In the genomic region with DNA sequence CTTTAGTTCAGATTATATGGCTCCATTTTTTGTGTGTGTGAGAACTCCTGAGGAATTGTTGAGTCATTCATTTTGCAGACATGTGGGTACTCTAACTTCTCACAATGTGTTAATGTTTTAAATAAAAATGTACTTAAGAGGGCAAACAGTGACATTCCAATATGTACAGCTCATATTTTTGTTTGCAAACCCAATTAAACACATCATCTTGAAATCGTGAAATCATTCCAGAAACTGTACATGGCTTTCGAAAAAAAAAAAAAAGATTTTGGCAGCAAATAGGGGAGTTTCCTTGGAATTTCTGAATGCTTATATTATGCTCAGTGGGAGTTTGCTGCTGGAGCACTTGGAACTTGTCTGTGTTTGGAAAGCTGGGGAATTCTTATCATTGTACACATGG, we compare ENCODE assay signal across 13 cellular contexts.
DNase-seq lines count a peak whose midpoint lies in the region; ATAC-seq and TF ChIP-seq lines count a peak whose summit lies in the region.
"Had no signal": no experiment of that assay in that cellular context is flagged by ENCODE, and none has a peak within 500 bp of the region (broad histone marks: within the 10 kb centered on the region; RNA-seq: fewer than 3 reads in every experiment).

No MANE protein-coding gene starts in this region.

- H3K9me3 Mint-ChIP-seq in chondrocyte (ENCODE audit: low read depth) = peaks cover 3% of the 10 kb centered on the region
- H3K9me3 Mint-ChIP-seq in activated CD8-positive, alpha-beta T cell treated with anti-CD3 and anti-CD28 coated beads for 36 hours = no peaks in the 10 kb centered on the region

- intact Hi-C loops in activated CD8-positive, alpha-beta T cell treated with anti-CD3 and anti-CD28 coated beads for 36 hours (cut with micrococcal nuclease) = no loop called here

- no peak overlapping the region for H3K4me3 ChIP-seq in AG09309 (ENCODE audit: control insufficient read depth, low read depth, low read length)
- H3K4me3 ChIP-seq: BLaER1 had no signal

- TF ChIP-seq CTCF in AG09309 (IDR thresholded peaks at IDR 0.05; ENCODE audit: control insufficient read depth, insufficient read depth, low read depth, low read length, missing control alignments) (no peak), chondrocyte (IDR thresholded peaks at IDR 0.05) (no peak), GM20000 (IDR thresholded peaks at IDR 0.05; ENCODE audit: extremely low read depth, missing control alignments) (no peak)
- TF ChIP-seq CTCF in activated CD8-positive, alpha-beta T cell treated with anti-CD3 and anti-CD28 coated beads for 36 hours (IDR thresholded peaks at IDR 0.05) = no peak

- H3K4me1 Mint-ChIP-seq in chondrocyte (ENCODE audit: low read depth) = peaks cover 27% of the 10 kb centered on the region
- no peaks in the 10 kb centered on the region for H3K4me1 Mint-ChIP-seq in activated CD8-positive, alpha-beta T cell treated with anti-CD3 and anti-CD28 coated beads for 36 hours (ENCODE audit: low read depth)

- DNase-seq in AG09309 (ENCODE audit: low read depth) (peak; percentile 72), M059J (ENCODE audit: low read depth) (peak; percentile 86), chondrocyte (ENCODE audit: low spot score) (no peak), kidney tubule cell (ENCODE audit: low spot score) (peak; percentile 92), GM20000 (ENCODE audit: low spot score) (no peak)
- DNase-seq in activated CD8-positive, alpha-beta T cell treated with anti-CD3 and anti-CD28 coated beads for 36 hours = no peak
- DNase-seq: activated gamma-delta T cell treated with Interleukin-2 at 50 U/mL for 16 hours; MV-4-11; NK-92 treated with Interleukin-12 subunit alpha and Interleukin-12 subunit beta, amount 100 ng/mL, for 24 hours; stimulated activated CD4-positive, alpha-beta T cell treated with anti-CD3 and anti-CD28 coated beads, Interleukin-2, amount 100 ng/mL, for 24 hours had no signal

- H3K27ac Mint-ChIP-seq in chondrocyte (ENCODE audit: unreplicated experiment) = peak overlapping the region; percentile 59
- H3K27ac Mint-ChIP-seq in activated CD8-positive, alpha-beta T cell treated with anti-CD3 and anti-CD28 coated beads for 36 hours = no peak overlapping the region

- H3K27me3 Mint-ChIP-seq in chondrocyte (ENCODE audit: low read depth) = no peaks in the 10 kb centered on the region
- no peaks in the 10 kb centered on the region for H3K27me3 Mint-ChIP-seq in activated CD8-positive, alpha-beta T cell treated with anti-CD3 and anti-CD28 coated beads for 36 hours

- ATAC-seq in activated CD8-positive, alpha-beta T cell treated with anti-CD3 and anti-CD28 coated beads for 36 hours = no peak
- ATAC-seq in GM21825 (IDR thresholded peaks at IDR 0.05; ENCODE audit: unreplicated experiment) = no peak
- ATAC-seq in GM18867 (IDR thresholded peaks at IDR 0.05; ENCODE audit: unreplicated experiment) = no peak

- CTCF ChIA-PET in activated CD8-positive, alpha-beta T cell treated with anti-CD3 and anti-CD28 coated beads for 36 hours (lab: Charles Lee) = no interaction called here

- H3K4me3 Mint-ChIP-seq in chondrocyte (ENCODE audit: unreplicated experiment) = no peak overlapping the region
- no peak overlapping the region for H3K4me3 Mint-ChIP-seq in activated CD8-positive, alpha-beta T cell treated with anti-CD3 and anti-CD28 coated beads for 36 hours

- H3K36me3 Mint-ChIP-seq in chondrocyte (ENCODE audit: low read depth) = no peaks in the 10 kb centered on the region
- no peaks in the 10 kb centered on the region for H3K36me3 Mint-ChIP-seq in activated CD8-positive, alpha-beta T cell treated with anti-CD3 and anti-CD28 coated beads for 36 hours (ENCODE audit: low read depth)

- POLR2A ChIA-PET in activated CD8-positive, alpha-beta T cell treated with anti-CD3 and anti-CD28 coated beads for 36 hours (lab: Charles Lee) = no interaction called here

Comparison
In these comparisons a context has a peak if more than half of its experiments do, and no peak if none do; other contexts are left out.
1. DNase-seq: peak in AG09309 (single experiment), M059J (single experiment) and kidney tubule cell (single experiment); none in chondrocyte (single experiment), activated CD8-positive, alpha-beta T cell treated with anti-CD3 and anti-CD28 coated beads for 36 hours (single experiment) and GM20000 (single experiment).